In the genomic region with DNA sequence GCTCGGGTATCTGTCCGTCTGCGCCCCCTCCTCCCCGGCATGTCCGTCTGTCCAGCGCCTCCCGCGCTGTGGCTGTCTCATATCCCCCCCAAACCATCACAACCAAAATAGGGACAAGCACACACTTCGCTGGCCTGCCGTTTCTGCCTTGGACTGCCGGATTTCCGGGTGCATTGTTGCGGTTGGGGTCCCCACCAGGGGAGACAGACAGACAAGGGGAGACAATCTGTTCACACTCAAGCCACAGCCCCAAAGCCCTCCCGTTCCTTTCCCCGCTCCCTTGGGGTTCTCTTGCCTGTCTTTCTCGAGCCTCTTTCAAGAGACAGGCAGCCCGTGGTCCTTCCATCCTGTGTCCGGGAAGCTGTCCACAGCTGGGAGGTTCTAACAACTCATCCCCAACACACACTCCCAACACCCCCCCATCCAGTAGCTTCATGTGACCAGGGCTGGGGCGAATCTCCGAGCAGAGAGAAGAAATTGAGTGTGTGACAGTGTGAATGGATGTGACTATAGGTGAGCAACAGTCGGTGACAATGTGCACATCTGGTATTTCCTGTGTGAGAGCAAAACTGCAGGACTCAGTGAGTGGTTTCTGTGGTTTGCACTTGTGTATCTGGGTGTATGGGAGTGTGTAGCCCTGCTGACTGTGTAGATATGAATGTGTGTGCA, we compare ENCODE assay signal across 8 cellular contexts. TPM values are rescaled to one million over a fixed set of nuclear protein-coding genes. Genes with fewer than 3 reads are reported as not detected.
DNase-seq lines count a peak whose midpoint lies in the region; ATAC-seq and TF ChIP-seq lines count a peak whose summit lies in the region.

No MANE protein-coding gene starts in this region.

- H3K27ac ChIP-seq in CD8-positive, alpha-beta memory T cell (ENCODE audit: low read depth, low read length) = peak overlapping the region; percentile 100
- peak overlapping the region; percentile 99 for H3K27ac ChIP-seq in effector memory CD4-positive, alpha-beta T cell (ENCODE audit: insufficient read depth, low read length, poor library complexity, severe bottlenecking)
- peak overlapping the region; percentile 84 to 93 (median 92) for H3K27ac ChIP-seq in upper lobe of left lung

- peak; percentile 1 for ATAC-seq in mucosa of descending colon
- peak; percentile 1 to 14 for ATAC-seq in upper lobe of left lung (ENCODE audit: low FRiP score in 2 of 2)
- ATAC-seq in HG02884 (IDR thresholded peaks at IDR 0.05; ENCODE audit: unreplicated experiment) = no peak

- POLR2A ChIA-PET in CD8-positive, alpha-beta memory T cell (lab: Charles Lee) = interaction anchor here (0.7 kb wide), 2 partner anchors 16 to 17 kb away, joined by 3 to 14 read pairs; a partner anchor contains a TSS

- TF ChIP-seq CTCF in HFF-Myc (IDR thresholded peaks at IDR 0.05; ENCODE audit: low read depth, low read length, missing control alignments) (no peak), mucosa of descending colon (IDR thresholded peaks at IDR 0.05) (no peak), upper lobe of left lung (IDR thresholded peaks at IDR 0.05) (no peak)

- H3K27me3 ChIP-seq in CD8-positive, alpha-beta memory T cell (ENCODE audit: insufficient read depth, low read length, poor library complexity, severe bottlenecking) = no peaks in the 10 kb centered on the region
- H3K27me3 ChIP-seq in effector memory CD4-positive, alpha-beta T cell (replicated peaks; ENCODE audit: control insufficient read depth, insufficient read depth, low read length, poor library complexity, severe bottlenecking) = no peaks in the 10 kb centered on the region
- no peaks in the 10 kb centered on the region for H3K27me3 ChIP-seq in upper lobe of left lung

- peaks cover 55 to 67% (median 63%) of the 10 kb centered on the region in 3 donors for H3K4me1 Mint-ChIP-seq in CD8-positive, alpha-beta memory T cell

- intact Hi-C loops in mucosa of descending colon (cut with DNase I, micrococcal nuclease) = no loop called here

- H3K27me3 Mint-ChIP-seq in CD8-positive, alpha-beta memory T cell = peaks cover 0 to 13% of the 10 kb centered on the region in 2 donors

- H3K27ac Mint-ChIP-seq in CD8-positive, alpha-beta memory T cell = peak overlapping the region; percentile 97 to 100 (median 100)

- CTCF ChIA-PET in CD8-positive, alpha-beta memory T cell (lab: Charles Lee) = interaction anchor here (0.9 to 1.6 kb wide), 3 partner anchors 12 to 54 kb away, joined by 3 to 9 read pairs (median 4); a partner anchor contains a TSS

- H3K4me3 Mint-ChIP-seq in CD8-positive, alpha-beta memory T cell = peak overlapping the region; percentile 82 to 97 (median 91)

- peaks cover 0 to 3% (median 0%) of the 10 kb centered on the region in 5 donors for H3K9me3 Mint-ChIP-seq in CD8-positive, alpha-beta memory T cell

- no peaks in the 10 kb centered on the region for H3K9me3 ChIP-seq in CD8-positive, alpha-beta memory T cell (ENCODE audit: low read length)
- H3K9me3 ChIP-seq in effector memory CD4-positive, alpha-beta T cell (ENCODE audit: control insufficient read depth, low read length) = no peaks in the 10 kb centered on the region
- no peaks in the 10 kb centered on the region for H3K9me3 ChIP-seq in mucosa of descending colon
- H3K9me3 ChIP-seq in upper lobe of left lung = no peaks in the 10 kb centered on the region

- peaks cover 41% of the 10 kb centered on the region for H3K4me1 ChIP-seq in CD8-positive, alpha-beta memory T cell (ENCODE audit: insufficient read depth, low read length)
- peaks cover 41% of the 10 kb centered on the region for H3K4me1 ChIP-seq in effector memory CD4-positive, alpha-beta T cell (ENCODE audit: control insufficient read depth, insufficient read depth, low read length, poor library complexity, severe bottlenecking)
- peaks cover 53% of the 10 kb centered on the region for H3K4me1 ChIP-seq in mucosa of descending colon (ENCODE audit: low read depth)
- H3K4me1 ChIP-seq in upper lobe of left lung = peaks cover 43 to 59% (median 48%) of the 10 kb centered on the region in 4 donors

- H3K36me3 ChIP-seq in CD8-positive, alpha-beta memory T cell (ENCODE audit: insufficient read depth, low read length) = no peaks in the 10 kb centered on the region
- H3K36me3 ChIP-seq in effector memory CD4-positive, alpha-beta T cell (ENCODE audit: control insufficient read depth, insufficient read depth, low read length) = no peaks in the 10 kb centered on the region
- H3K36me3 ChIP-seq in mucosa of descending colon (ENCODE audit: low read depth) (no peaks in the 10 kb centered on the region), upper lobe of left lung (no peaks in the 10 kb centered on the region)

- peak; percentile 64 to 86 (median 77) for DNase-seq in CD8-positive, alpha-beta memory T cell
- DNase-seq in HFF-Myc (ENCODE audit: extremely low read depth, low read depth) = no peak
- DNase-seq in T1000 (lab: John Stamatoyannopoulos, UW) = peak; percentile 21
- DNase-seq in effector memory CD4-positive, alpha-beta T cell = peak; percentile 66 to 74 (median 69)
- peak in 1 of 3 donors; percentile 54 for DNase-seq in mucosa of descending colon
- no peak for DNase-seq in upper lobe of left lung
- no peak for DNase-seq in NOMO-1 treated with DMSO at 0.1 percent for 48 hours (lab: John Stamatoyannopoulos, UW; ENCODE audit: unreplicated experiment)

- peak overlapping the region; percentile 87 for H3K4me3 ChIP-seq in CD8-positive, alpha-beta memory T cell (ENCODE audit: low read length)
- H3K4me3 ChIP-seq in HFF-Myc (replicated peaks; ENCODE audit: low read depth, low read length) (peak overlapping the region; percentile 51), mucosa of descending colon (peak overlapping the region; percentile 11), upper lobe of left lung (peak overlapping the region; percentile 55 to 71 (median 64))
- peak overlapping the region; percentile 80 for H3K4me3 ChIP-seq in effector memory CD4-positive, alpha-beta T cell (ENCODE audit: insufficient read depth, low read depth, low read length, poor library complexity, severe bottlenecking)

- TF ChIP-seq EP300 in upper lobe of left lung (IDR thresholded peaks at IDR 0.05) = no peak

- TF ChIP-seq POLR2A in upper lobe of left lung (IDR thresholded peaks at IDR 0.05) = peak in 1 of 4 donors; percentile 5

- WGBS in upper lobe of left lung, 2 donors = 4 to 7% methylated on average over 13 to 21 of the region's 21 CpGs

- H3K36me3 Mint-ChIP-seq in CD8-positive, alpha-beta memory T cell = peaks cover 3 to 21% (median 4%) of the 10 kb centered on the region in 3 donors

RNA-seq across cellular contexts. Expression of a gene that starts 16.5 kb away (rescaled TPM):
- 10 to 100 TPM; 21.6 to 22.1 TPM for total RNA-seq in CD8-positive, alpha-beta memory T cell
- 48.2 TPM for polyA plus RNA-seq in CD8-positive, alpha-beta memory T cell
- total RNA-seq in mucosa of descending colon (10 to 100 TPM in 1 of 3 donors, 1 to 10 TPM in 1, under 1 TPM in 1; 0.58 to 10.3 (median 1.6) TPM), upper lobe of left lung (100 to 1,000 TPM in 2 of 6 donors, 10 to 100 TPM in 2, 1 to 10 TPM in 1, not detected in 1; 8.8 to 152 (median 94.9) TPM)

RNA-seq across cellular contexts. Expression of a gene that starts 27.6 kb away (rescaled TPM):
- total RNA-seq in CD8-positive, alpha-beta memory T cell = 10 to 100 TPM; 75.7 to 82.6 TPM
- polyA plus RNA-seq in CD8-positive, alpha-beta memory T cell = 47.5 TPM
- 10 to 100 TPM; 37.7 to 51.2 (median 46.6) TPM for total RNA-seq in mucosa of descending colon
- total RNA-seq in upper lobe of left lung = 100 to 1,000 TPM in 1 of 6 donors, 10 to 100 TPM in 5; 53.7 to 102 (median 76.2) TPM

RNA-seq across cellular contexts. Expression of a gene that starts 44.9 kb away (rescaled TPM):
- total RNA-seq in CD8-positive, alpha-beta memory T cell = 10 to 100 TPM; 26.5 to 27.4 TPM
- polyA plus RNA-seq in CD8-positive, alpha-beta memory T cell = 2.2 TPM
- total RNA-seq in mucosa of descending colon (1 to 10 TPM; 3.2 to 4.1 (median 3.2) TPM), upper lobe of left lung (1 to 10 TPM; 1.0 to 7.7 (median 5.8) TPM)

RNA-seq across cellular contexts. Expression of a gene that starts 45.5 kb away (rescaled TPM):
- total RNA-seq in CD8-positive, alpha-beta memory T cell = 1 to 10 TPM; 2.7 to 3.7 TPM
- 0.71 TPM for polyA plus RNA-seq in CD8-positive, alpha-beta memory T cell
- total RNA-seq in mucosa of descending colon (10 to 100 TPM in 1 of 3 donors, 1 to 10 TPM in 2; 3.1 to 18.2 (median 6.2) TPM), upper lobe of left lung (10 to 100 TPM in 3 of 6 donors, 1 to 10 TPM in 3; 5.2 to 17.8 (median 11.1) TPM)

RNA-seq across cellular contexts. Expression of a gene that starts 46.4 kb away (rescaled TPM):
- total RNA-seq in CD8-positive, alpha-beta memory T cell = 1 to 10 TPM; 3.9 to 4.3 TPM
- polyA plus RNA-seq in CD8-positive, alpha-beta memory T cell = 0.83 TPM
- total RNA-seq in mucosa of descending colon = 10 to 100 TPM; 21.1 to 36.7 (median 30.8) TPM
- 10 to 100 TPM; 27.8 to 76.2 (median 57.5) TPM for total RNA-seq in upper lobe of left lung

Comparison
In these comparisons a context has a peak if more than half of its experiments do, and no peak if none do; other contexts are left out.
1. DNase-seq: peak in CD8-positive, alpha-beta memory T cell (5 of 5), T1000 (single experiment) and effector memory CD4-positive, alpha-beta T cell (3 of 3); none in HFF-Myc (single experiment), upper lobe of left lung (0 of 2) and NOMO-1 treated with DMSO at 0.1 percent for 48 hours (single experiment).
2. H3K4me3 ChIP-seq: peak in every context shown above with its lines; median percentile 87 in CD8-positive, alpha-beta memory T cell; 80 in effector memory CD4-positive, alpha-beta T cell; 64 in upper lobe of left lung; 51 in HFF-Myc; 11 in mucosa of descending colon.
3. Peak in every context shown above with its lines, with median percentiles within 50 percentile points of each other: H3K27ac ChIP-seq.